Comparison of ENCODE assay signal across 14 cellular contexts in the genomic region with DNA sequence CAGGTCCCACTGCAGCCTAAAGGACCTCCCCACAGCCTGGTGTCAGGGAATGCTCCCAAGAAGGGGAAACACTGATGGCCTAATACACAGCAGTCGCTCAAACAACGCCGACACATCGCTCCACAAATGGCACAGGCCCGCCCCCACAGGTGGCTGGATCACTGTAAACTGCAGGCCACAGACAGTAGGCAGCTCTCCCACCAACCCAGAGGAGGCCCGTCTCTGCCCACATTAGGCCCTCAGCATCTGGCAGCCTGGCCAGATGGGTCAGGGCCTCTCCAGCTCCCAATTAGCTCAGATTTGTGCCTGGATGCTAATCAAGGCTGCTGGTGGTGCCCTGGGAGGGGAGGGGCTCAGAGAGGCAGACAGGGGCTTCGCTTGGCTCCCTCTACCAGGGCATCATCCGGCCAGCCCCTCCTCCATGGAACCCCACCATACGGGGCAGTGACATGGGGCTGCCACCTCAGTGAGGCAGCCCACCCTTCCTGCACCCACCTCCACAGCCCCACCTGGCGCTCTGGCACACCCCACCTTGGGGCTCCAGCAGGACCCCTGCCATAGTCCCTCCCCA. TPM values are rescaled to one million over a fixed set of nuclear protein-coding genes. Genes with fewer than 3 reads are reported as not detected.
DNase-seq lines count a peak whose midpoint lies in the region; ATAC-seq and TF ChIP-seq lines count a peak whose summit lies in the region.
"Had no signal": no experiment of that assay in that cellular context is flagged by ENCODE, and none has a peak within 500 bp of the region (broad histone marks: within the 10 kb centered on the region; RNA-seq: fewer than 3 reads in every experiment).

No MANE protein-coding gene starts in this region.

- H3K4me2 ChIP-seq in mammary epithelial cell (ENCODE audit: insufficient read depth, low read depth, low read length) = no peak overlapping the region

- no peaks in the 10 kb centered on the region for H3K79me2 ChIP-seq in mammary epithelial cell (ENCODE audit: insufficient read depth, low read length)

- no peaks in the 10 kb centered on the region for H3K27me3 Mint-ChIP-seq in natural killer cell (ENCODE audit: low read depth in 2 of 2)

- H4K20me1 ChIP-seq in mammary epithelial cell (ENCODE audit: insufficient read depth, low read length) = no peaks in the 10 kb centered on the region

- ATAC-seq in natural killer cell = no peak
- ATAC-seq in GM18873 (IDR thresholded peaks at IDR 0.05; ENCODE audit: low FRiP score, unreplicated experiment) = no peak
- ATAC-seq: left lung had no signal

- no peak overlapping the region for H3K27ac Mint-ChIP-seq in natural killer cell

- dilution Hi-C loops in mammary epithelial cell (cut with HindIII; ENCODE audit: low sequenced_read_pairs) = no loop called here

- H3K4me3 ChIP-seq in mammary epithelial cell (replicated peaks in 1 of 3; ENCODE audit: insufficient read depth in 1 of 3, low read depth in 2 of 3, low read length in 3 of 3) (no peak overlapping the region), stomach (no peak overlapping the region)
- H3K4me3 ChIP-seq: GM23248, left lung had no signal

- H3K27ac ChIP-seq in mammary epithelial cell (ENCODE audit: insufficient read depth, low read depth, low read length) (no peak overlapping the region), stomach (no peak overlapping the region)
- H3K27ac ChIP-seq: GM23248, left lung had no signal

- H3K36me3 ChIP-seq in mammary epithelial cell (ENCODE audit: insufficient read depth, low read length) (no peaks in the 10 kb centered on the region), stomach (no peaks in the 10 kb centered on the region)
- H3K36me3 ChIP-seq: left lung had no signal

- H3K27me3 ChIP-seq in mammary epithelial cell (ENCODE audit: insufficient read depth, low read length) = no peaks in the 10 kb centered on the region
- no peaks in the 10 kb centered on the region for H3K27me3 ChIP-seq in stomach
- H3K27me3 ChIP-seq: left lung had no signal

- 60% methylated on average over 4 of the region's 10 CpGs for WGBS in mammary epithelial cell (ENCODE audit: low coverage, missing lambda C conversion rate)
- WGBS in stomach, 5 donors = 85 to 91% (median 89%) methylated on average over 6 to 10 of the region's 10 CpGs

- no peak overlapping the region for H3K9ac ChIP-seq in mammary epithelial cell (ENCODE audit: insufficient read depth, low read length)
- H3K9ac ChIP-seq: GM23248 had no signal

- no peak overlapping the region for H2AFZ ChIP-seq in mammary epithelial cell (ENCODE audit: low read depth, low read length)
- H2AFZ ChIP-seq: GM23248 had no signal

- H3K4me1 Mint-ChIP-seq in natural killer cell = no peaks in the 10 kb centered on the region

- no TSS peak for BruUV-seq in mammary epithelial cell (replicated peaks; lab: Mats Ljungman, UMichigan)

- TF ChIP-seq EP300 in stomach (IDR thresholded peaks at IDR 0.05) = no peak

- no peak overlapping the region for H3K4me3 Mint-ChIP-seq in natural killer cell

- intact Hi-C loops in natural killer cell (cut with micrococcal nuclease) = no loop called here
- intact Hi-C loops in mammary epithelial cell (cut with micrococcal nuclease) = no loop called here
- intact Hi-C loops in stomach (cut with DNase I; ENCODE audit: low total_unique reads) = no loop called here

- in situ Hi-C loops in mammary epithelial cell (cut with MboI; ENCODE audit: low sequenced_read_pairs in 2 of 2) = no loop called here

- CTCF ChIA-PET in mammary epithelial cell (lab: Charles Lee; ENCODE audit: low non-redundant PET) = no interaction called here

- H3K4me1 ChIP-seq in mammary epithelial cell (ENCODE audit: insufficient read depth, low read length) = no peaks in the 10 kb centered on the region
- no peaks in the 10 kb centered on the region for H3K4me1 ChIP-seq in stomach
- H3K4me1 ChIP-seq: left lung had no signal

- no peaks in the 10 kb centered on the region for H3K36me3 Mint-ChIP-seq in natural killer cell

- no peak for TF ChIP-seq POLR2A in stomach (IDR thresholded peaks at IDR 0.05)

- DNase-seq in stimulated activated CD4-positive, alpha-beta T cell treated with anti-CD3 and anti-CD28 coated beads, Interleukin-15, amount 100 ng/mL, for 24 hours = peak; percentile 0
- no peak for DNase-seq in stimulated activated CD4-positive, alpha-beta T cell treated with anti-CD3 and anti-CD28 coated beads, Interleukin-12 subunit alpha, Interleukin-12 subunit beta, amount 100 ng/mL, for 4 hours
- DNase-seq in ecto neural progenitor cell (ENCODE audit: low spot score) (peak; percentile 39), natural killer cell (peak; percentile 9), mammary epithelial cell (no peak), stomach (no peak), DMS53 (lab: John Stamatoyannopoulos, UW) (no peak)
- DNase-seq: GM23248; MM.1S; RPMI8226; stimulated activated CD4-positive, alpha-beta T cell treated with anti-CD3 and anti-CD28 coated beads, Interleukin-2, amount 100 ng/mL, for 24 hours had no signal

- H3K9me3 ChIP-seq in mammary epithelial cell (replicated peaks; ENCODE audit: insufficient read depth, low read length) (no peaks in the 10 kb centered on the region), stomach (no peaks in the 10 kb centered on the region)
- H3K9me3 ChIP-seq: left lung had no signal

- H3K9me3 Mint-ChIP-seq in natural killer cell = no peaks in the 10 kb centered on the region

- TF ChIP-seq CTCF in natural killer cell (IDR thresholded peaks at IDR 0.05) (no peak), mammary epithelial cell (conservative IDR thresholded peaks at IDR 0.05 in 1 of 2, IDR thresholded peaks at IDR 0.05 in 1 of 2; ENCODE audit: extremely low read depth in 1 of 2, insufficient read depth in 1 of 2, low read depth in 1 of 2, low read length in 2 of 2) (no peak), stomach (IDR thresholded peaks at IDR 0.05) (no peak)

RNA-seq across cellular contexts. Expression of a gene that starts 42.7 kb away (rescaled TPM):
- total RNA-seq in natural killer cell = under 1 TPM in 1 of 3 donors, not detected in 2; 0.70 TPM
- under 1 TPM; 0.33 to 0.64 TPM for total RNA-seq in mammary epithelial cell
- polyA plus RNA-seq in mammary epithelial cell = 4.9 TPM
- 4.2 TPM for polyA minus RNA-seq in mammary epithelial cell
- total RNA-seq in stomach = 1 to 10 TPM in 2 of 5 donors, under 1 TPM in 1, not detected in 2; 0.92 to 7.6 (median 4.6) TPM
- polyA plus RNA-seq in stomach = 10 to 100 TPM in 1 of 3 donors, 1 to 10 TPM in 2; 2.9 to 28.4 (median 6.2) TPM
- total RNA-seq: osteocyte had no signal

Comparison
In these comparisons a context has a peak if more than half of its experiments do, and no peak if none do; other contexts are left out.
1. DNase-seq: peak in stimulated activated CD4-positive, alpha-beta T cell treated with anti-CD3 and anti-CD28 coated beads, Interleukin-15, amount 100 ng/mL, for 24 hours (single experiment), ecto neural progenitor cell (single experiment) and natural killer cell (single experiment); none in stimulated activated CD4-positive, alpha-beta T cell treated with anti-CD3 and anti-CD28 coated beads, Interleukin-12 subunit alpha, Interleukin-12 subunit beta, amount 100 ng/mL, for 4 hours (single experiment), mammary epithelial cell (single experiment), stomach (single experiment) and DMS53 (single experiment).